19 cellular contexts compared by ENCODE assay signal in the genomic region with DNA sequence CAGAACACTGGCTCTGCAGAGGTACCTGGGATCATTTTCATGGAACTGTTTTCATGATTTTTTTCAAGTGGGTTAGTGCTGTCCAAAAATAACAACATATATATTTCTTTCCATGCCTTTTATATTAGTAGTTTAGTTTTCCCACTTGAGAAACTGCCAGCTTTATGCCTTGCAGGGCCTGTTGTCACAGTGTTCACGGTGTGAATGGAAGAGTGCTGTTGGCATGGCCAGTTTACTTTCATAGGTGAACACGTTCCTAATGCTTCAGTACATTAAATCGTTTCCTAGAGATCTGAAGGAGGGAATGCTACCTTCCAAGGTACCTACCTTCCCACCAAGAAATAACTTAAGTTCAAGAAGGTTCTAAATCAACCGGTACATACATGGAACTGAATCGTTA. TPM values are rescaled to one million over a fixed set of nuclear protein-coding genes. Genes with fewer than 3 reads are reported as not detected.
DNase-seq lines count a peak whose midpoint lies in the region; ATAC-seq and TF ChIP-seq lines count a peak whose summit lies in the region.
"Had no signal": no experiment of that assay in that cellular context is flagged by ENCODE, and none has a peak within 500 bp of the region (broad histone marks: within the 10 kb centered on the region; RNA-seq: fewer than 3 reads in every experiment).

No MANE protein-coding gene starts in this region.

- H3K27ac ChIP-seq in subcutaneous abdominal adipose tissue (ENCODE audit: low read depth, low read length) = peak overlapping the region; percentile 47
- no peak overlapping the region for H3K27ac ChIP-seq in naive thymus-derived CD4-positive, alpha-beta T cell (ENCODE audit: low read depth, low read length)
- H3K27ac ChIP-seq in hepatocyte = no peak overlapping the region
- H3K27ac ChIP-seq: BLaER1 had no signal

- H3K4me1 Mint-ChIP-seq in activated T-cell treated with anti-CD3 and anti-CD28 coated beads, Interleukin-2, amount 50 U/mL, for 24 hours (ENCODE audit: low read depth) = peaks cover 67% of the 10 kb centered on the region
- peaks cover 14% of the 10 kb centered on the region for H3K4me1 Mint-ChIP-seq in activated T-helper 17 cell treated with anti-CD3 and anti-CD28 coated beads, Interleukin-2, amount 50 U/mL, for 72 hours
- peaks cover 27% of the 10 kb centered on the region for H3K4me1 Mint-ChIP-seq in memory B cell
- H3K4me1 Mint-ChIP-seq in naive thymus-derived CD4-positive, alpha-beta T cell = peaks cover 30 to 91% (median 80%) of the 10 kb centered on the region in 7 donors

- intact Hi-C loops in naive thymus-derived CD4-positive, alpha-beta T cell (cut with micrococcal nuclease) = no loop called here

- H3K9ac ChIP-seq in subcutaneous abdominal adipose tissue (ENCODE audit: low read length in 5 of 5) = no peak overlapping the region
- H3K9ac ChIP-seq: BLaER1 had no signal

- POLR2A ChIA-PET in naive thymus-derived CD4-positive, alpha-beta T cell (lab: Charles Lee) = interaction anchor here (0.6 to 6.0 kb wide), 4 partner anchors 9 to 18 kb away, joined by 3 to 28 read pairs (median 4); partner anchors contain the start of gene DOCK11

- TF ChIP-seq CTCF in hepatocyte (IDR thresholded peaks at IDR 0.05; ENCODE audit: poor library complexity) = no peak

- H3K9me3 ChIP-seq in subcutaneous abdominal adipose tissue (ENCODE audit: control insufficient read depth in 5 of 5, low read length in 5 of 5) (peaks cover 0 to 2% (median 0%) of the 10 kb centered on the region in 5 donors), hepatocyte (ENCODE audit: low read depth) (no peaks in the 10 kb centered on the region)
- no peaks in the 10 kb centered on the region for H3K9me3 ChIP-seq in naive thymus-derived CD4-positive, alpha-beta T cell (ENCODE audit: control insufficient read depth in 2 of 3, low read length in 3 of 3)

- no peaks in the 10 kb centered on the region for H3K36me3 ChIP-seq in subcutaneous abdominal adipose tissue (ENCODE audit: control insufficient read depth in 5 of 5, insufficient read depth in 5 of 5, low read length in 5 of 5)
- peaks cover 0 to 8% (median 0%) of the 10 kb centered on the region in 3 experiments for H3K36me3 ChIP-seq in naive thymus-derived CD4-positive, alpha-beta T cell (ENCODE audit: control insufficient read depth in 2 of 3, insufficient read depth in 3 of 3, low read length in 3 of 3)
- H3K36me3 ChIP-seq in hepatocyte (replicated peaks; ENCODE audit: insufficient read depth, low read depth) = no peaks in the 10 kb centered on the region

- no peak for ATAC-seq in activated T-helper 17 cell treated with anti-CD3 and anti-CD28 coated beads, Interleukin-2, amount 50 U/mL, for 72 hours (replicated peaks)
- ATAC-seq in memory B cell (ENCODE audit: low read depth) = no peak
- no peak for ATAC-seq in naive thymus-derived CD4-positive, alpha-beta T cell

- H3K4me2 ChIP-seq in hepatocyte = no peak overlapping the region

- no peaks in the 10 kb centered on the region for H4K20me1 ChIP-seq in hepatocyte (ENCODE audit: insufficient read depth, poor library complexity, severe bottlenecking)
- H4K20me1 ChIP-seq: BLaER1 had no signal

- no peaks in the 10 kb centered on the region for H3K9me2 ChIP-seq in hepatocyte (replicated peaks; ENCODE audit: insufficient read depth)

- H2AFZ ChIP-seq in hepatocyte = no peak overlapping the region

- peaks cover 3% of the 10 kb centered on the region for H3K27me3 Mint-ChIP-seq in activated T-cell treated with anti-CD3 and anti-CD28 coated beads, Interleukin-2, amount 50 U/mL, for 24 hours
- no peaks in the 10 kb centered on the region for H3K27me3 Mint-ChIP-seq in activated T-helper 17 cell treated with anti-CD3 and anti-CD28 coated beads, Interleukin-2, amount 50 U/mL, for 72 hours
- no peaks in the 10 kb centered on the region for H3K27me3 Mint-ChIP-seq in memory B cell
- no peaks in the 10 kb centered on the region for H3K27me3 Mint-ChIP-seq in naive thymus-derived CD4-positive, alpha-beta T cell

- CTCF ChIA-PET in naive thymus-derived CD4-positive, alpha-beta T cell (lab: Charles Lee) = no interaction called here

- H3K27me3 ChIP-seq in subcutaneous abdominal adipose tissue (ENCODE audit: control insufficient read depth in 5 of 5, insufficient read depth in 4 of 5, low read length in 5 of 5) (peaks cover 0 to 8% (median 2%) of the 10 kb centered on the region in 5 donors), hepatocyte (no peaks in the 10 kb centered on the region)
- no peaks in the 10 kb centered on the region for H3K27me3 ChIP-seq in naive thymus-derived CD4-positive, alpha-beta T cell (ENCODE audit: control insufficient read depth in 2 of 2, insufficient read depth in 2 of 2, low read length in 2 of 2)
- H3K27me3 ChIP-seq: BLaER1 had no signal

- no peak overlapping the region for H3K4me3 ChIP-seq in subcutaneous abdominal adipose tissue (ENCODE audit: low read depth in 1 of 5, low read length in 5 of 5)
- H3K4me3 ChIP-seq in naive thymus-derived CD4-positive, alpha-beta T cell (ENCODE audit: low read length) = no peak overlapping the region
- no peak overlapping the region for H3K4me3 ChIP-seq in hepatocyte
- H3K4me3 ChIP-seq: BLaER1 had no signal

- peaks cover 13% of the 10 kb centered on the region for H3K36me3 Mint-ChIP-seq in activated T-cell treated with anti-CD3 and anti-CD28 coated beads, Interleukin-2, amount 50 U/mL, for 24 hours (ENCODE audit: low read depth)
- H3K36me3 Mint-ChIP-seq in activated T-helper 17 cell treated with anti-CD3 and anti-CD28 coated beads, Interleukin-2, amount 50 U/mL, for 72 hours (ENCODE audit: low read depth) = peaks cover 36% of the 10 kb centered on the region
- peaks cover 12% of the 10 kb centered on the region for H3K36me3 Mint-ChIP-seq in memory B cell
- H3K36me3 Mint-ChIP-seq in naive thymus-derived CD4-positive, alpha-beta T cell = peaks cover 0 to 25% (median 14%) of the 10 kb centered on the region in 5 donors

- H3K9me3 Mint-ChIP-seq in activated T-cell treated with anti-CD3 and anti-CD28 coated beads, Interleukin-2, amount 50 U/mL, for 24 hours = no peaks in the 10 kb centered on the region
- no peaks in the 10 kb centered on the region for H3K9me3 Mint-ChIP-seq in activated T-helper 17 cell treated with anti-CD3 and anti-CD28 coated beads, Interleukin-2, amount 50 U/mL, for 72 hours
- no peaks in the 10 kb centered on the region for H3K9me3 Mint-ChIP-seq in memory B cell
- H3K9me3 Mint-ChIP-seq in naive thymus-derived CD4-positive, alpha-beta T cell = peaks cover 0 to 4% (median 0%) of the 10 kb centered on the region in 11 donors
- H3K9me3 Mint-ChIP-seq: HFFc6 had no signal

- H3K4me3 Mint-ChIP-seq in activated T-cell treated with anti-CD3 and anti-CD28 coated beads, Interleukin-2, amount 50 U/mL, for 24 hours = no peak overlapping the region
- H3K4me3 Mint-ChIP-seq in activated T-helper 17 cell treated with anti-CD3 and anti-CD28 coated beads, Interleukin-2, amount 50 U/mL, for 72 hours = no peak overlapping the region
- no peak overlapping the region for H3K4me3 Mint-ChIP-seq in memory B cell
- H3K4me3 Mint-ChIP-seq in naive thymus-derived CD4-positive, alpha-beta T cell = peak overlapping the region in 3 of 10 donors; percentile 46 to 64 (median 61)
- H3K4me3 Mint-ChIP-seq: HFFc6 had no signal

- H3K79me2 ChIP-seq in hepatocyte = no peaks in the 10 kb centered on the region

- peak overlapping the region; percentile 42 for H3K27ac Mint-ChIP-seq in activated T-cell treated with anti-CD3 and anti-CD28 coated beads, Interleukin-2, amount 50 U/mL, for 24 hours
- peak overlapping the region; percentile 56 for H3K27ac Mint-ChIP-seq in activated T-helper 17 cell treated with anti-CD3 and anti-CD28 coated beads, Interleukin-2, amount 50 U/mL, for 72 hours
- H3K27ac Mint-ChIP-seq in memory B cell = peak overlapping the region; percentile 41
- peak overlapping the region in 4 of 9 donors; percentile 49 to 81 (median 68) for H3K27ac Mint-ChIP-seq in naive thymus-derived CD4-positive, alpha-beta T cell
- H3K27ac Mint-ChIP-seq: HFFc6 had no signal

- WGBS in hepatocyte (ENCODE audit: low lambda C conversion rate, missing lambda C conversion rate) = 69% methylated on average over 5 of the region's 5 CpGs

- H3K4me1 ChIP-seq in subcutaneous abdominal adipose tissue (ENCODE audit: control insufficient read depth in 5 of 5, insufficient read depth in 5 of 5, low read length in 5 of 5) (peaks cover 4 to 54% (median 50%) of the 10 kb centered on the region in 5 donors), hepatocyte (ENCODE audit: insufficient read depth) (no peaks in the 10 kb centered on the region)
- H3K4me1 ChIP-seq in naive thymus-derived CD4-positive, alpha-beta T cell (ENCODE audit: control insufficient read depth in 2 of 2, insufficient read depth in 2 of 2, low read length in 2 of 2) = peaks cover 47 to 54% of the 10 kb centered on the region in 2 donors

- no peak for DNase-seq in activated T-cell treated with anti-CD3 and anti-CD28 coated beads, Interleukin-2, amount 50 U/mL, for 24 hours
- no peak for DNase-seq in activated T-cell treated with anti-CD3 and anti-CD28 coated beads for 4 hours
- DNase-seq in memory B cell (ENCODE audit: low spot score in 2 of 2) = no peak
- no peak for DNase-seq in naive thymus-derived CD4-positive, alpha-beta T cell
- no peak for DNase-seq in activated CD4-positive, alpha-beta T cell treated with anti-CD3 and anti-CD28 coated beads, Interleukin-2, amount 50 U/mL, for 1 hour
- no peak for DNase-seq in hepatocyte (ENCODE audit: low spot score)
- DNase-seq: COR-L47; GF-D8; HFFc6; KG1; NCI-H1436; NCI-H2029; NCI-H2171; NCI-H446 treated with DMSO at 0.1 percent for 48 hours; NK-92 treated with Interleukin-12 subunit alpha and Interleukin-12 subunit beta, amount 100 ng/mL, for 24 hours; RPMI8226 had no signal

RNA-seq across cellular contexts. Expression of gene DOCK11, which starts 12.6 kb away (rescaled TPM):
- 10 to 100 TPM; 45.5 to 50.6 TPM for total RNA-seq in activated T-helper 17 cell treated with anti-CD3 and anti-CD28 coated beads, Interleukin-2, amount 50 U/mL, for 72 hours
- total RNA-seq in naive thymus-derived CD4-positive, alpha-beta T cell = 100 to 1,000 TPM in 3 of 5 experiments, 10 to 100 TPM in 2; 68.9 to 115 (median 102) TPM
- polyA plus RNA-seq in naive thymus-derived CD4-positive, alpha-beta T cell = 10 to 100 TPM; 24.2 to 27.0 TPM
- 8.3 and 9.8 TPM in 2 replicates for total RNA-seq in hepatocyte
- 7.6 and 8.1 TPM in 2 replicates for polyA plus RNA-seq in hepatocyte
